ENCODE assay signal across 15 cellular contexts in the genomic region with DNA sequence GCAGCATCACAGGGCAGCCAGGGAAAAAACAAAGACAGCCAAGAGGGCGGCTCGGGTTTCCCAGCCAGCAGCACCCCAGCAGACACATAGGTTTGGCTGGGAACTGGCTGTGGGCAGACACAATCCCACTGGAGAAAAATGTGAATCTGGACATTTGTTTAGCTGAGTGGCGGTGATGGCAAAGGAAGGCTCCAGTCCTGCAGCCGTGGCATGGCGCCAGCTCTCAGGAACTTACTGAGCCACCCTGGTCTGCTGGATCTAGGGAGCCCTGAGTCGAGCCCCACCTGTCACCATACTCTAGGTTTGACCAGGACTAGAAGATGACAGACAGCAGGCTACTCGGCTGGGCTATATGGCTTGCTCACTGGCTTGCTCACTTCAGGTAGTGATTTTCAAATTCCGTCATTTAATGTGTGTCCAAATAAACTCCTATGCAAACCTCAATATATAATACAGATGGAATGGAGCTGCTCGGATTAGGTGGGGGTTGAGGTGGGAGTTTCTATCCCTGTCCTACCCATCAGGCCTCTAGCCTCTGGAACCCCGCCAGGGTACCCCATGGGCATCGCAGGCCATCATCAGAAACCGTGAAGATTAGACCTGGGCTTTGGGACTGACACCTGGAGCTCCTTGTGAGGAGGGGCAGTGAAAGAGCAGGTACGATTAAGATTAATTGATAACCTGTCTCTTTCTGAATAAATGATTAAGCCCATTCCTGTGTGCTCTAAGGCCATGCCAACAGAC. TPM values are rescaled to one million over a fixed set of nuclear protein-coding genes. Genes with fewer than 3 reads are reported as not detected.
DNase-seq lines count a peak whose midpoint lies in the region; ATAC-seq and TF ChIP-seq lines count a peak whose summit lies in the region.
"Had no signal": no experiment of that assay in that cellular context is flagged by ENCODE, and none has a peak within 500 bp of the region (broad histone marks: within the 10 kb centered on the region; RNA-seq: fewer than 3 reads in every experiment).

No MANE protein-coding gene starts in this region.

- no peaks in the 10 kb centered on the region for H3K9me3 Mint-ChIP-seq in nephron
- H3K9me3 Mint-ChIP-seq in activated CD4-positive, alpha-beta T cell treated with anti-CD3 and anti-CD28 coated beads for 36 hours (ENCODE audit: low read depth): no peaks in the 10 kb centered on the region
- H3K9me3 Mint-ChIP-seq: activated B cell treated with CpG ODN at 0.5 μM for 24 hours; effector memory CD8-positive, alpha-beta T cell had no signal

- peaks cover 28% of the 10 kb centered on the region for H3K4me1 Mint-ChIP-seq in nephron
- no peaks in the 10 kb centered on the region for H3K4me1 Mint-ChIP-seq in activated CD4-positive, alpha-beta T cell treated with anti-CD3 and anti-CD28 coated beads for 36 hours
- H3K4me1 Mint-ChIP-seq: activated B cell treated with CpG ODN at 0.5 μM for 24 hours had no signal

- POLR2A ChIA-PET in activated CD4-positive, alpha-beta T cell treated with anti-CD3 and anti-CD28 coated beads for 36 hours (lab: Charles Lee): no interaction called here

- H3K27ac ChIP-seq in Peyer's patch: no peak overlapping the region
- H3K27ac ChIP-seq: cardiac muscle cell had no signal

- H3K4me1 ChIP-seq in Peyer's patch: no peaks in the 10 kb centered on the region

- peaks cover 30% of the 10 kb centered on the region for H3K27me3 Mint-ChIP-seq in nephron (ENCODE audit: low read depth)
- peaks cover 3% of the 10 kb centered on the region for H3K27me3 Mint-ChIP-seq in activated CD4-positive, alpha-beta T cell treated with anti-CD3 and anti-CD28 coated beads for 36 hours
- H3K27me3 Mint-ChIP-seq: activated B cell treated with CpG ODN at 0.5 μM for 24 hours had no signal

- no peaks in the 10 kb centered on the region for H3K27me3 ChIP-seq in Peyer's patch
- H3K27me3 ChIP-seq: cardiac muscle cell had no signal

- CTCF ChIA-PET in activated CD4-positive, alpha-beta T cell treated with anti-CD3 and anti-CD28 coated beads for 36 hours (lab: Charles Lee): no interaction called here

- H3K4me3 ChIP-seq in Peyer's patch: no peak overlapping the region
- H3K4me3 ChIP-seq: cardiac muscle cell had no signal

- no peak for TF ChIP-seq POLR2A in Peyer's patch (IDR thresholded peaks at IDR 0.05)

- intact Hi-C loops in activated CD4-positive, alpha-beta T cell treated with anti-CD3 and anti-CD28 coated beads for 36 hours (cut with DNase I, micrococcal nuclease): no loop called here

- H3K36me3 Mint-ChIP-seq in nephron (ENCODE audit: low read depth): no peaks in the 10 kb centered on the region
- H3K36me3 Mint-ChIP-seq in activated CD4-positive, alpha-beta T cell treated with anti-CD3 and anti-CD28 coated beads for 36 hours (ENCODE audit: low read depth): no peaks in the 10 kb centered on the region

- H3K4me3 Mint-ChIP-seq in nephron: no peak overlapping the region
- no peak overlapping the region for H3K4me3 Mint-ChIP-seq in activated CD4-positive, alpha-beta T cell treated with anti-CD3 and anti-CD28 coated beads for 36 hours
- H3K4me3 Mint-ChIP-seq: activated B cell treated with CpG ODN at 0.5 μM for 24 hours; effector memory CD8-positive, alpha-beta T cell had no signal

- H3K27ac Mint-ChIP-seq in nephron: peak overlapping the region; percentile 5 to 71 (median 46)
- no peak overlapping the region for H3K27ac Mint-ChIP-seq in activated CD4-positive, alpha-beta T cell treated with anti-CD3 and anti-CD28 coated beads for 36 hours
- H3K27ac Mint-ChIP-seq: activated B cell treated with CpG ODN at 0.5 μM for 24 hours; effector memory CD8-positive, alpha-beta T cell had no signal

- TF ChIP-seq CTCF in nephron (IDR thresholded peaks at IDR 0.05; ENCODE audit: unreplicated experiment in 3 of 3): no peak
- no peak for TF ChIP-seq CTCF in Peyer's patch (IDR thresholded peaks at IDR 0.05)

- no peaks in the 10 kb centered on the region for H3K36me3 ChIP-seq in Peyer's patch
- H3K36me3 ChIP-seq: cardiac muscle cell had no signal

- no peak for ATAC-seq in GM21786 (IDR thresholded peaks at IDR 0.05; ENCODE audit: unreplicated experiment)
- ATAC-seq in activated CD4-positive, alpha-beta T cell treated with anti-CD3 and anti-CD28 coated beads for 36 hours: no peak
- ATAC-seq: effector memory CD8-positive, alpha-beta T cell had no signal

- peak; percentile 62 for DNase-seq in DMS79 (lab: John Stamatoyannopoulos, UW)
- DNase-seq in NCI-H1092 (lab: John Stamatoyannopoulos, UW): peak; percentile 66
- peak; percentile 39 for DNase-seq in cerebellum (ENCODE audit: low spot score)
- DNase-seq in Peyer's patch: no peak
- DNase-seq in activated CD4-positive, alpha-beta T cell treated with anti-CD3 and anti-CD28 coated beads for 36 hours: no peak
- DNase-seq: activated B cell treated with CpG ODN at 0.5 μM for 24 hours; activated CD8-positive, alpha-beta memory T cell treated with anti-CD3 and anti-CD28 coated beads for 24 hours; effector memory CD8-positive, alpha-beta T cell; GOT3; kidney glomerular epithelial cell; SHP77 treated with DMSO at 0.1 percent for 48 hours; T-helper 2 cell had no signal

- no peaks in the 10 kb centered on the region for H3K9me3 ChIP-seq in Peyer's patch

RNA-seq across cellular contexts. Expression of a gene that starts 42.6 kb away (rescaled TPM):
- total RNA-seq in cerebellum: 21.7 TPM
- total RNA-seq in Peyer's patch: 10 to 100 TPM in 2 of 4 donors, 1 to 10 TPM in 2; 3.5 to 31.4 (median 11.1) TPM
- 1 to 10 TPM; 6.9 to 8.8 TPM for total RNA-seq in activated CD4-positive, alpha-beta T cell treated with anti-CD3 and anti-CD28 coated beads for 36 hours
- total RNA-seq: activated B cell treated with CpG ODN at 0.5 μM for 24 hours had no signal

Comparison
In these comparisons a context has a peak if more than half of its experiments do, and no peak if none do; other contexts are left out.
1. DNase-seq: peak in DMS79 (single experiment), NCI-H1092 (single experiment) and cerebellum (single experiment); none in Peyer's patch (0 of 3) and activated CD4-positive, alpha-beta T cell treated with anti-CD3 and anti-CD28 coated beads for 36 hours (single experiment).